ENCODE assay signal across 8 cellular contexts in genomic region chr15:76310470-76311070, GRCh38. TPM values are rescaled to one million over a fixed set of nuclear protein-coding genes. Genes with fewer than 3 reads are reported as not detected.
DNase-seq lines count a peak whose midpoint lies in the region; ATAC-seq and TF ChIP-seq lines count a peak whose summit lies in the region.

No MANE protein-coding gene starts in this region.

- no peaks in the 10 kb centered on the region for H3K9me3 Mint-ChIP-seq in endothelial cell (ENCODE audit: unreplicated experiment)

- peak overlapping the region; percentile 92 for H3K4me3 Mint-ChIP-seq in endothelial cell (ENCODE audit: unreplicated experiment)

- peaks cover 10% of the 10 kb centered on the region for H3K4me1 Mint-ChIP-seq in endothelial cell (ENCODE audit: unreplicated experiment)

- H3K27ac Mint-ChIP-seq in endothelial cell (ENCODE audit: unreplicated experiment): peak overlapping the region; percentile 48

- H3K36me3 Mint-ChIP-seq in endothelial cell (ENCODE audit: low read depth, unreplicated experiment): no peaks in the 10 kb centered on the region

- DNase-seq in NCI-H1694 treated with DMSO at 0.1 percent for 48 hours (lab: John Stamatoyannopoulos, UW): peak; percentile 2
- no peak for DNase-seq in NCI-H1694 (lab: John Stamatoyannopoulos, UW)
- no peak for DNase-seq in endothelial cell (ENCODE audit: low spot score)
- DNase-seq in myocyte (ENCODE audit: low read depth): peak; percentile 36
- no peak for DNase-seq in NCI-H1105 treated with DMSO at 0.1 percent for 48 hours (lab: John Stamatoyannopoulos, UW)
- DNase-seq in HuH-7 (ENCODE audit: low spot score): no peak

- peak; percentile 16 for ATAC-seq in HG03039 (IDR thresholded peaks at IDR 0.05; ENCODE audit: unreplicated experiment)
- ATAC-seq in SK-N-SH treated with all-trans-retinoic acid at 6 μM for 48 hours: peak; percentile 65

- peaks cover 3% of the 10 kb centered on the region for H3K27me3 Mint-ChIP-seq in endothelial cell (ENCODE audit: unreplicated experiment)

- TF ChIP-seq CTCF in endothelial cell (IDR thresholded peaks at IDR 0.05; ENCODE audit: unreplicated experiment): no peak

TF ChIP-seq in SK-N-SH treated with all-trans-retinoic acid at 6 μM for 48 hours, 23 proteins besides CTCF, POLR2A, EP300 and RAD21:
- TF ChIP-seq ARNTL (CRISPR knock-in tag; IDR thresholded peaks at IDR 0.05; ENCODE audit: borderline replicate concordance, low read depth) (no peak), TSHZ2 (CRISPR knock-in tag; IDR thresholded peaks at IDR 0.05) (no peak), CSDC2 (CRISPR knock-in tag; IDR thresholded peaks at IDR 0.05) (no peak), SNAI2 (CRISPR knock-in tag; IDR thresholded peaks at IDR 0.05) (no peak), ZFP3 (CRISPR knock-in tag; IDR thresholded peaks at IDR 0.05) (no peak), ZNF8 (CRISPR knock-in tag; IDR thresholded peaks at IDR 0.05) (no peak), CSRNP3 (CRISPR knock-in tag; IDR thresholded peaks at IDR 0.05) (no peak), TCF4 (CRISPR knock-in tag; IDR thresholded peaks at IDR 0.05; ENCODE audit: borderline replicate concordance) (no peak), POU6F1 (CRISPR knock-in tag; IDR thresholded peaks at IDR 0.05; ENCODE audit: borderline replicate concordance, low read depth) (no peak), ZC3H10 (CRISPR knock-in tag; IDR thresholded peaks at IDR 0.05) (no peak), PPARA (CRISPR knock-in tag; IDR thresholded peaks at IDR 0.05; ENCODE audit: borderline replicate concordance) (no peak), BACH2 (CRISPR knock-in tag; IDR thresholded peaks at IDR 0.05; ENCODE audit: borderline replicate concordance) (no peak)

RNA-seq across cellular contexts. Expression of gene ETFA, which starts 0.7 kb away (rescaled TPM):
- total RNA-seq in endothelial cell (ENCODE audit: unreplicated experiment): 103 TPM
- total RNA-seq in myocyte: 120 and 144 TPM in 2 replicates
- 124 TPM for polyA plus RNA-seq in myocyte (2012)

RNA-seq across cellular contexts. Expression of gene ISL2, which starts 26.0 kb away (rescaled TPM):
- 1.4 TPM for total RNA-seq in endothelial cell (ENCODE audit: unreplicated experiment)
- 3.9 and 5.3 TPM in 2 replicates for total RNA-seq in myocyte
- 4.1 TPM for polyA plus RNA-seq in myocyte (2012)

Comparison
In these comparisons a context has a peak if more than half of its experiments do, and no peak if none do; other contexts are left out.
1. DNase-seq: peak in NCI-H1694 treated with DMSO at 0.1 percent for 48 hours (single experiment) and myocyte (single experiment); none in NCI-H1694 (single experiment), endothelial cell (single experiment), NCI-H1105 treated with DMSO at 0.1 percent for 48 hours (single experiment) and HuH-7 (single experiment).